In the genomic region with DNA sequence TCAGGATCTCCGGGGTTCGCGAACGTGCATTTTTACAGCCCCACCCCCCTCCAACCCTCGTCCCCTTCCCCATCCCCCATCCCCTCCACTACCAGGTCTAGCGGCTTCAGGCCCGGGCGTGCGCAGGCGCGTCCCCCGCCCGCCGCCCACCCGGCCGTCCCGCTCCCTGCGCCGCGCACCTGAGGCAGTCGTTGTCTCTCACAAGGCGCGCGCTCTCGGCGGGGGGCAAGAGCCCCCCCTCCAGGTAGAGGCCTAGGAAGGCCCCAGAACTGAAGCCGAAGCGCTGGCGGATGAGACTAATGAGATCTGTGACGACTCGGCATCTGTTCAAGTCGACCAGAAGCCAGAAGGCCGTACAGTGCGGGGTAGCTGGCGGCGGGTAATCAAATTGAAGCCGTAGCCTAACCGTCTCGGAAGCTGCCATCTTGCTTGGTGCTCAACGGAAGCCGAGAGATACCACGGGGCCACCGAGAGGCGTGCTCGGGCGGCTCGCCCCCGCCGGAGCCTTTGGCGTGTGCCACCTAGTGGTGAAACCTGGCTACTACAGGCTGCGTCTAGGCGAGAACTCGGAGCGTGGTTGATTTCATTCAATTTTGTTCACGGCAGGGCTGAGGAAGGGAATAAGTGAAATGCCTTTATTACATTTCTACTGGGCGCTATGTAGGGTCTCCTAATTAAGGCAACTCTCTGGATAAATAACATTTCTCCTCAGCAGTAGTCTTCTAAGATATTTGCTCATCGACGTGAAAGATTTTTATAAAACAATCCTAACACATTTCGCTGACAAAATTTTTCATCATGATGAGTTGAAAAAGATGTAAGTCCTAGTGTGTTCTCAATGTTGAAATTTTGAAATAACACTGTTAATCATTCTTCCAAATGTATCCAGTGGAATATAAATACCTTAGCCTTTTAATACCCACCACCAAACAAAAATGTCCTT, we compare ENCODE assay signal across 1 cellular context.
TF ChIP-seq lines count a peak whose summit lies in the region.

A gene with protein sequence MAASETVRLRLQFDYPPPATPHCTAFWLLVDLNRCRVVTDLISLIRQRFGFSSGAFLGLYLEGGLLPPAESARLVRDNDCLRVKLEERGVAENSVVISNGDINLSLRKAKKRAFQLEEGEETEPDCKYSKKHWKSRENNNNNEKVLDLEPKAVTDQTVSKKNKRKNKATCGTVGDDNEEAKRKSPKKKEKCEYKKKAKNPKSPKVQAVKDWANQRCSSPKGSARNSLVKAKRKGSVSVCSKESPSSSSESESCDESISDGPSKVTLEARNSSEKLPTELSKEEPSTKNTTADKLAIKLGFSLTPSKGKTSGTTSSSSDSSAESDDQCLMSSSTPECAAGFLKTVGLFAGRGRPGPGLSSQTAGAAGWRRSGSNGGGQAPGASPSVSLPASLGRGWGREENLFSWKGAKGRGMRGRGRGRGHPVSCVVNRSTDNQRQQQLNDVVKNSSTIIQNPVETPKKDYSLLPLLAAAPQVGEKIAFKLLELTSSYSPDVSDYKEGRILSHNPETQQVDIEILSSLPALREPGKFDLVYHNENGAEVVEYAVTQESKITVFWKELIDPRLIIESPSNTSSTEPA (minus strand): TSS at position 455 of the 943 bp plus-strand sequence. CDS start 31 bp downstream, at position 424.

TF ChIP-seq in HEK293, 187 proteins besides CTCF, POLR2A, EP300 and RAD21 (continued from another document and continues in another):
- TF ChIP-seq, protein P1, sequence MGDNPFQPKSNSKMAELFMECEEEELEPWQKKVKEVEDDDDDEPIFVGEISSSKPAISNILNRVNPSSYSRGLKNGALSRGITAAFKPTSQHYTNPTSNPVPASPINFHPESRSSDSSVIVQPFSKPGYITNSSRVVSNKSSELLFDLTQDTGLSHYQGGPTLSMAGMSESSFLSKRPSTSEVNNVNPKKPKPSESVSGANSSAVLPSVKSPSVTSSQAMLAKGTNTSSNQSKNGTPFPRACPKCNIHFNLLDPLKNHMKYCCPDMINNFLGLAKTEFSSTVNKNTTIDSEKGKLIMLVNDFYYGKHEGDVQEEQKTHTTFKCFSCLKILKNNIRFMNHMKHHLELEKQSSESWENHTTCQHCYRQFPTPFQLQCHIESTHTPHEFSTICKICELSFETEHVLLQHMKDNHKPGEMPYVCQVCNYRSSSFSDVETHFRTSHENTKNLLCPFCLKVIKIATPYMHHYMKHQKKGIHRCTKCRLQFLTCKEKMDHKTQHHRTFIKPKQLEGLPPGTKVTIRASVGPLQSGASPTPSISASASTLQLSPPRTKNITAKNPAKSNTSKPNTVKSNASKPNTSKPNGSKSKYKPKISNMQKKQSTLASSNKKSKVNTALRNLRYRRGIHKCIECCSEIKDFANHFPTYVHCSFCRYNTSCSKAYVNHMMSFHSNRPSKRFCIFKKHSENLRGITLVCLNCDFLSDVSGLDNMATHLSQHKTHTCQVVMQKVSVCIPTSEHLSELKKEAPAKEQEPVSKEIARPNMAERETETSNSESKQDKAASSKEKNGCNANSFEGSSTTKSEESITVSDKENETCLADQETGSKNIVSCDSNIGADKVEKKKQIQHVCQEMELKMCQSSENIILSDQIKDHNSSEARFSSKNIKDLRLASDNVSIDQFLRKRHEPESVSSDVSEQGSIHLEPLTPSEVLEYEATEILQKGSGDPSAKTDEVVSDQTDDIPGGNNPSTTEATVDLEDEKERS (tag by site-specific recombination; IDR thresholded peaks at IDR 0.05) = peak; percentile 46; the same call in 1 of the 2 replicates
- no peak for TF ChIP-seq ZNF133 (tag by site-specific recombination; IDR thresholded peaks at IDR 0.05)
- no peak for TF ChIP-seq ZNF664 (tag by site-specific recombination; IDR thresholded peaks at IDR 0.05)
- TF ChIP-seq, protein P2, sequence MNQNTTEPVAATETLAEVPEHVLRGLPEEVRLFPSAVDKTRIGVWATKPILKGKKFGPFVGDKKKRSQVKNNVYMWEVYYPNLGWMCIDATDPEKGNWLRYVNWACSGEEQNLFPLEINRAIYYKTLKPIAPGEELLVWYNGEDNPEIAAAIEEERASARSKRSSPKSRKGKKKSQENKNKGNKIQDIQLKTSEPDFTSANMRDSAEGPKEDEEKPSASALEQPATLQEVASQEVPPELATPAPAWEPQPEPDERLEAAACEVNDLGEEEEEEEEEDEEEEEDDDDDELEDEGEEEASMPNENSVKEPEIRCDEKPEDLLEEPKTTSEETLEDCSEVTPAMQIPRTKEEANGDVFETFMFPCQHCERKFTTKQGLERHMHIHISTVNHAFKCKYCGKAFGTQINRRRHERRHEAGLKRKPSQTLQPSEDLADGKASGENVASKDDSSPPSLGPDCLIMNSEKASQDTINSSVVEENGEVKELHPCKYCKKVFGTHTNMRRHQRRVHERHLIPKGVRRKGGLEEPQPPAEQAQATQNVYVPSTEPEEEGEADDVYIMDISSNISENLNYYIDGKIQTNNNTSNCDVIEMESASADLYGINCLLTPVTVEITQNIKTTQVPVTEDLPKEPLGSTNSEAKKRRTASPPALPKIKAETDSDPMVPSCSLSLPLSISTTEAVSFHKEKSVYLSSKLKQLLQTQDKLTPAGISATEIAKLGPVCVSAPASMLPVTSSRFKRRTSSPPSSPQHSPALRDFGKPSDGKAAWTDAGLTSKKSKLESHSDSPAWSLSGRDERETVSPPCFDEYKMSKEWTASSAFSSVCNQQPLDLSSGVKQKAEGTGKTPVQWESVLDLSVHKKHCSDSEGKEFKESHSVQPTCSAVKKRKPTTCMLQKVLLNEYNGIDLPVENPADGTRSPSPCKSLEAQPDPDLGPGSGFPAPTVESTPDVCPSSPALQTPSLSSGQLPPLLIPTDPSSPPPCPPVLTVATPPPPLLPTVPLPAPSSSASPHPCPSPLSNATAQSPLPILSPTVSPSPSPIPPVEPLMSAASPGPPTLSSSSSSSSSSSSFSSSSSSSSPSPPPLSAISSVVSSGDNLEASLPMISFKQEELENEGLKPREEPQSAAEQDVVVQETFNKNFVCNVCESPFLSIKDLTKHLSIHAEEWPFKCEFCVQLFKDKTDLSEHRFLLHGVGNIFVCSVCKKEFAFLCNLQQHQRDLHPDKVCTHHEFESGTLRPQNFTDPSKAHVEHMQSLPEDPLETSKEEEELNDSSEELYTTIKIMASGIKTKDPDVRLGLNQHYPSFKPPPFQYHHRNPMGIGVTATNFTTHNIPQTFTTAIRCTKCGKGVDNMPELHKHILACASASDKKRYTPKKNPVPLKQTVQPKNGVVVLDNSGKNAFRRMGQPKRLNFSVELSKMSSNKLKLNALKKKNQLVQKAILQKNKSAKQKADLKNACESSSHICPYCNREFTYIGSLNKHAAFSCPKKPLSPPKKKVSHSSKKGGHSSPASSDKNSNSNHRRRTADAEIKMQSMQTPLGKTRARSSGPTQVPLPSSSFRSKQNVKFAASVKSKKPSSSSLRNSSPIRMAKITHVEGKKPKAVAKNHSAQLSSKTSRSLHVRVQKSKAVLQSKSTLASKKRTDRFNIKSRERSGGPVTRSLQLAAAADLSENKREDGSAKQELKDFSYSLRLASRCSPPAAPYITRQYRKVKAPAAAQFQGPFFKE (tag by site-specific recombination; IDR thresholded peaks at IDR 0.05; ENCODE audit: borderline replicate concordance) = no peak
- TF ChIP-seq ZNF239 (tag by site-specific recombination; IDR thresholded peaks at IDR 0.05) = no peak
- TF ChIP-seq, protein P3, sequence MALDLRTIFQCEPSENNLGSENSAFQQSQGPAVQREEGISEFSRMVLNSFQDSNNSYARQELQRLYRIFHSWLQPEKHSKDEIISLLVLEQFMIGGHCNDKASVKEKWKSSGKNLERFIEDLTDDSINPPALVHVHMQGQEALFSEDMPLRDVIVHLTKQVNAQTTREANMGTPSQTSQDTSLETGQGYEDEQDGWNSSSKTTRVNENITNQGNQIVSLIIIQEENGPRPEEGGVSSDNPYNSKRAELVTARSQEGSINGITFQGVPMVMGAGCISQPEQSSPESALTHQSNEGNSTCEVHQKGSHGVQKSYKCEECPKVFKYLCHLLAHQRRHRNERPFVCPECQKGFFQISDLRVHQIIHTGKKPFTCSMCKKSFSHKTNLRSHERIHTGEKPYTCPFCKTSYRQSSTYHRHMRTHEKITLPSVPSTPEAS (tag by site-specific recombination; IDR thresholded peaks at IDR 0.05) = peak; percentile 53; the same call in 1 of the 2 replicates
- TF ChIP-seq ZNF10 (tag by site-specific recombination; IDR thresholded peaks at IDR 0.05) = 0 out of 2 replicates have a peak, but pooled peaks have one; percentile 36
- TF ChIP-seq, protein P4, sequence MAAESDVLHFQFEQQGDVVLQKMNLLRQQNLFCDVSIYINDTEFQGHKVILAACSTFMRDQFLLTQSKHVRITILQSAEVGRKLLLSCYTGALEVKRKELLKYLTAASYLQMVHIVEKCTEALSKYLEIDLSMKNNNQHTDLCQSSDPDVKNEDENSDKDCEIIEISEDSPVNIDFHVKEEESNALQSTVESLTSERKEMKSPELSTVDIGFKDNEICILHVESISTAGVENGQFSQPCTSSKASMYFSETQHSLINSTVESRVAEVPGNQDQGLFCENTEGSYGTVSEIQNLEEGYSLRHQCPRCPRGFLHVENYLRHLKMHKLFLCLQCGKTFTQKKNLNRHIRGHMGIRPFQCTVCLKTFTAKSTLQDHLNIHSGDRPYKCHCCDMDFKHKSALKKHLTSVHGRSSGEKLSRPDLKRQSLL (tag by site-specific recombination; IDR thresholded peaks at IDR 0.05) = no peak
- no peak for TF ChIP-seq ZNF423 (tag by site-specific recombination; IDR thresholded peaks at IDR 0.05)
- no peak for TF ChIP-seq ZNF426 (tag by site-specific recombination; IDR thresholded peaks at IDR 0.05)
- TF ChIP-seq ZNF670 (tag by site-specific recombination; IDR thresholded peaks at IDR 0.05; ENCODE audit: low read depth) = no peak
- TF ChIP-seq ZNF561 (tag by site-specific recombination; IDR thresholded peaks at IDR 0.05; ENCODE audit: borderline replicate concordance) = peak; percentile 89
- no peak for TF ChIP-seq KLF7 (tag by site-specific recombination; IDR thresholded peaks at IDR 0.05; ENCODE audit: borderline replicate concordance)
- no peak for TF ChIP-seq ZNF791 (tag by site-specific recombination; IDR thresholded peaks at IDR 0.05)
- no peak for TF ChIP-seq ZNF16 (tag by site-specific recombination; IDR thresholded peaks at IDR 0.05; ENCODE audit: low read depth)
- peak; percentile 70 for TF ChIP-seq ZNF76 (tag by site-specific recombination; IDR thresholded peaks at IDR 0.05; ENCODE audit: borderline replicate concordance, low read depth)
- no peak for TF ChIP-seq ZNF560 (tag by site-specific recombination; IDR thresholded peaks at IDR 0.05; ENCODE audit: borderline replicate concordance)
- TF ChIP-seq ZNF558 (tag by site-specific recombination; IDR thresholded peaks at IDR 0.05) = no peak; the same call in 1 of the 2 replicates
- no peak for TF ChIP-seq ZNF184 (tag by site-specific recombination; IDR thresholded peaks at IDR 0.05)
- TF ChIP-seq ZNF785 (tag by site-specific recombination; IDR thresholded peaks at IDR 0.05) = 0 out of 2 replicates have a peak, but pooled peaks have one; percentile 26
- TF ChIP-seq, protein P5, sequence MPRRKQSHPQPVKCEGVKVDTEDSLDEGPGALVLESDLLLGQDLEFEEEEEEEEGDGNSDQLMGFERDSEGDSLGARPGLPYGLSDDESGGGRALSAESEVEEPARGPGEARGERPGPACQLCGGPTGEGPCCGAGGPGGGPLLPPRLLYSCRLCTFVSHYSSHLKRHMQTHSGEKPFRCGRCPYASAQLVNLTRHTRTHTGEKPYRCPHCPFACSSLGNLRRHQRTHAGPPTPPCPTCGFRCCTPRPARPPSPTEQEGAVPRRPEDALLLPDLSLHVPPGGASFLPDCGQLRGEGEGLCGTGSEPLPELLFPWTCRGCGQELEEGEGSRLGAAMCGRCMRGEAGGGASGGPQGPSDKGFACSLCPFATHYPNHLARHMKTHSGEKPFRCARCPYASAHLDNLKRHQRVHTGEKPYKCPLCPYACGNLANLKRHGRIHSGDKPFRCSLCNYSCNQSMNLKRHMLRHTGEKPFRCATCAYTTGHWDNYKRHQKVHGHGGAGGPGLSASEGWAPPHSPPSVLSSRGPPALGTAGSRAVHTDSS (tag by site-specific recombination; IDR thresholded peaks at IDR 0.05) = peak; percentile 38; the same call in 1 of the 2 replicates
- TF ChIP-seq GLIS1 (tag by site-specific recombination; IDR thresholded peaks at IDR 0.05) = peak; percentile 93
- TF ChIP-seq ZNF529 (tag by site-specific recombination; IDR thresholded peaks at IDR 0.05; ENCODE audit: insufficient replicate concordance) = no peak
- peak; percentile 99 for TF ChIP-seq ZEB2 (tag by site-specific recombination; IDR thresholded peaks at IDR 0.05)
- TF ChIP-seq BCL11B (tag by site-specific recombination; IDR thresholded peaks at IDR 0.05; ENCODE audit: low read depth) = no peak
- TF ChIP-seq ZNF223 (tag by site-specific recombination; IDR thresholded peaks at IDR 0.05) = 0 out of 2 replicates have a peak, but pooled peaks have one; percentile 13
- TF ChIP-seq BCL11A (tag by site-specific recombination; IDR thresholded peaks at IDR 0.05; ENCODE audit: low read depth) = no peak
- no peak for TF ChIP-seq ZNF175 (tag by site-specific recombination; IDR thresholded peaks at IDR 0.05)
- TF ChIP-seq GLIS2 (tag by site-specific recombination; IDR thresholded peaks at IDR 0.05) = peak; percentile 92
- peak; percentile 97 for TF ChIP-seq ZBTB8A (tag by site-specific recombination; IDR thresholded peaks at IDR 0.05)
- TF ChIP-seq ZXDB (tag by site-specific recombination; IDR thresholded peaks at IDR 0.05) = peak; percentile 92
- TF ChIP-seq, protein P6, sequence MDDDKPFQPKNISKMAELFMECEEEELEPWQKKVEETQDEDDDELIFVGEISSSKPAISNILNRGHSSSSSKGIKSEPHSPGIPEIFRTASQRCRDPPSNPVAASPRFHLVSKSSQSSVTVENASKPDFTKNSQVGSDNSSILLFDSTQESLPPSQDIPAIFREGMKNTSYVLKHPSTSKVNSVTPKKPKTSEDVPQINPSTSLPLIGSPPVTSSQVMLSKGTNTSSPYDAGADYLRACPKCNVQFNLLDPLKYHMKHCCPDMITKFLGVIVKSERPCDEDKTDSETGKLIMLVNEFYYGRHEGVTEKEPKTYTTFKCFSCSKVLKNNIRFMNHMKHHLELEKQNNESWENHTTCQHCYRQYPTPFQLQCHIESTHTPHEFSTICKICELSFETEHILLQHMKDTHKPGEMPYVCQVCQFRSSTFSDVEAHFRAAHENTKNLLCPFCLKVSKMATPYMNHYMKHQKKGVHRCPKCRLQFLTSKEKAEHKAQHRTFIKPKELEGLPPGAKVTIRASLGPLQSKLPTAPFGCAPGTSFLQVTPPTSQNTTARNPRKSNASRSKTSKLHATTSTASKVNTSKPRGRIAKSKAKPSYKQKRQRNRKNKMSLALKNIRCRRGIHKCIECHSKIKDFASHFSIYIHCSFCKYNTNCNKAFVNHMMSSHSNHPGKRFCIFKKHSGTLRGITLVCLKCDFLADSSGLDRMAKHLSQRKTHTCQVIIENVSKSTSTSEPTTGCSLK (tag by site-specific recombination; IDR thresholded peaks at IDR 0.05) = no peak
- peak; percentile 77 for TF ChIP-seq ZFHX2 (tag by site-specific recombination; conservative IDR thresholded peaks at IDR 0.05)
- no peak for TF ChIP-seq IKZF3 (tag by site-specific recombination; IDR thresholded peaks at IDR 0.05)
- TF ChIP-seq, protein P7, sequence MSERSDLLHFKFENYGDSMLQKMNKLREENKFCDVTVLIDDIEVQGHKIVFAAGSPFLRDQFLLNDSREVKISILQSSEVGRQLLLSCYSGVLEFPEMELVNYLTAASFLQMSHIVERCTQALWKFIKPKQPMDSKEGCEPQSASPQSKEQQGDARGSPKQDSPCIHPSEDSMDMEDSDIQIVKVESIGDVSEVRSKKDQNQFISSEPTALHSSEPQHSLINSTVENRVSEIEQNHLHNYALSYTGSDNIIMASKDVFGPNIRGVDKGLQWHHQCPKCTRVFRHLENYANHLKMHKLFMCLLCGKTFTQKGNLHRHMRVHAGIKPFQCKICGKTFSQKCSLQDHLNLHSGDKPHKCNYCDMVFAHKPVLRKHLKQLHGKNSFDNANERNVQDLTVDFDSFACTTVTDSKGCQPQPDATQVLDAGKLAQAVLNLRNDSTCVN (tag by site-specific recombination; optimal IDR thresholded peaks at IDR 0.05) = peak; percentile 98
